Comparison of ENCODE assay signal across 28 cellular contexts in the genomic region with DNA sequence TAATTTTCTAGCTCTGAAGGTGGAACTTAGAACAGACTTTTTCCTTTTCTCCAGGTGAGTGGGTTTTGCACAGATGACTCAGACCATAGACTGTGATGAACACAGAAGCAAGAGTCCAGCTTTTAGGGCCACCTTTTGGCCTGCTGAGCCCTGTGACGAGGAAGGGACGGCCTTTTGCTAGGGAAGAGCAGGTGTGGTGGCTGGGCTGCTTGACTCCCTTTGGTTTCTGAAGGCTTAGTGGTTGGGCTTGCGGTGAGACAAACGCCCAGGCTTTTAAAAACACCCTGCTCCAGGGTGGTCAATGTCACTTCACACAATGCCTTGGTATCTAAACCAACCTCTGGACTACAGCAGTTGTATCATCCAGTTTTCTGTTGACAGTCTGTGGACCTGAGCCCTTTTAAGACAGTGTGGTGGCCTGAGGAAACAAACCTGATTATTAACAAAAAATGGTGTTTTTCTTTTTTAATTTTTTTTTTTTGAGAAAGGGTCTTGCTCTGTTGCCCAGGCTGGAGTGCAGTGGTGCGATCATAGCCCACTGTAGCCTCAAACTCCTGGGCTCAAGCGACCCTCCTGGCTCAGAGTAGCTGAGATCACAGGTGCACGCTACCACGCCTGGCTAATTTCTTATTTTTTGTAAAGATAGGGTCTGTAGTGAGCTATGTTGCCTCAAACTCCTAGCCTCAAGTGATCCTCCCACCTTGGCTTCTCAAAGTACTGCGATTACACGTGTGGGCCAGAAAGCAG.
"Had no signal": no experiment of that assay in that cellular context is flagged by ENCODE, and none has a peak within 500 bp of the region (broad histone marks: within the 10 kb centered on the region; RNA-seq: fewer than 3 reads in every experiment).

No MANE protein-coding gene starts in this region.

- H3K27ac Mint-ChIP-seq: activated CD4-positive, alpha-beta memory T cell treated with anti-CD3 and anti-CD28 coated beads for 36 hours; activated CD4-positive, alpha-beta T cell treated with anti-CD3 and anti-CD28 coated beads, Interleukin-2, amount 10 ng/mL, durations not matched to agents 24 days and 14 days; activated naive CD4-positive, alpha-beta T cell treated with anti-CD3 and anti-CD28 coated beads, Interleukin-2, amount 50 U/mL, for 72 hours; activated T-cell treated with anti-CD3 and anti-CD28 coated beads, Interleukin-2, amount 50 U/mL, for 24 hours; memory B cell had no signal

- H3K9me3 Mint-ChIP-seq: activated CD4-positive, alpha-beta memory T cell treated with anti-CD3 and anti-CD28 coated beads for 36 hours; activated CD4-positive, alpha-beta T cell treated with anti-CD3 and anti-CD28 coated beads, Interleukin-2, amount 10 ng/mL, durations not matched to agents 24 days and 14 days; activated naive CD4-positive, alpha-beta T cell treated with anti-CD3 and anti-CD28 coated beads, Interleukin-2, amount 50 U/mL, for 72 hours; activated T-cell treated with anti-CD3 and anti-CD28 coated beads, Interleukin-2, amount 50 U/mL, for 24 hours; memory B cell; naive thymus-derived CD8-positive, alpha-beta T cell; neural crest cell had no signal

- H3K36me3 Mint-ChIP-seq: activated CD4-positive, alpha-beta memory T cell treated with anti-CD3 and anti-CD28 coated beads for 36 hours; activated naive CD4-positive, alpha-beta T cell treated with anti-CD3 and anti-CD28 coated beads, Interleukin-2, amount 50 U/mL, for 72 hours had no signal

- H3K27ac ChIP-seq: breast epithelium, esophagus muscularis mucosa, foreskin keratinocyte, heart left ventricle, parathyroid adenoma, right atrium auricular region, testis, transverse colon, uterus had no signal

- H3K4me1 Mint-ChIP-seq: activated CD4-positive, alpha-beta T cell treated with anti-CD3 and anti-CD28 coated beads, Interleukin-2, amount 10 ng/mL, durations not matched to agents 24 days and 14 days had no signal

- H3K4me3 Mint-ChIP-seq: activated CD4-positive, alpha-beta memory T cell treated with anti-CD3 and anti-CD28 coated beads for 36 hours; activated CD4-positive, alpha-beta T cell treated with anti-CD3 and anti-CD28 coated beads, Interleukin-2, amount 10 ng/mL, durations not matched to agents 24 days and 14 days; activated T-cell treated with anti-CD3 and anti-CD28 coated beads, Interleukin-2, amount 50 U/mL, for 24 hours; memory B cell; naive thymus-derived CD8-positive, alpha-beta T cell; neural crest cell had no signal

- H2AFZ ChIP-seq: parathyroid adenoma had no signal

- H3K27me3 ChIP-seq: breast epithelium, esophagus muscularis mucosa, foreskin keratinocyte, heart left ventricle, right atrium auricular region, testis, transverse colon, uterus had no signal

- H3K9ac ChIP-seq: parathyroid adenoma had no signal

- H3K4me3 ChIP-seq: breast epithelium, esophagus muscularis mucosa, heart left ventricle, right atrium auricular region, testis, transverse colon, uterus had no signal

- H3K4me1 ChIP-seq: breast epithelium, esophagus muscularis mucosa, foreskin keratinocyte, heart left ventricle, parathyroid adenoma, right atrium auricular region, testis, transverse colon, uterus had no signal

- DNase-seq: activated CD4-positive, alpha-beta memory T cell treated with anti-CD3 and anti-CD28 coated beads for 36 hours; activated CD4-positive, alpha-beta T cell treated with anti-CD3 and anti-CD28 coated beads, Interleukin-2, amount 10 ng/mL, durations not matched to agents 24 days and 14 days; activated CD4-positive, CD25-positive, alpha-beta regulatory T cell treated with anti-CD3 and anti-CD28 coated beads, Interleukin-2, amount 50 U/mL, for 72 hours; activated CD8-positive, alpha-beta memory T cell treated with anti-CD3 and anti-CD28 coated beads, Interleukin-2, amount 50 U/mL, for 48 hours; activated naive CD4-positive, alpha-beta T cell; activated T-cell treated with anti-CD3 and anti-CD28 coated beads, Interleukin-2, amount 50 U/mL, for 24 hours; central memory CD4-positive, alpha-beta T cell; foreskin keratinocyte; heart left ventricle; hypothalamus; kidney glomerular epithelial cell; left ventricle myocardium superior; midbrain; naive thymus-derived CD8-positive, alpha-beta T cell; occipital lobe; stimulated activated CD4-positive, alpha-beta T cell treated with anti-CD3 and anti-CD28 coated beads, Interleukin-2, amount 100 ng/mL, for 48 hours; stimulated activated naive CD8-positive, alpha-beta T cell treated with anti-CD3 and anti-CD28 coated beads, Interleukin-15, Interleukin-2, amounts not matched to agents 100 U/mL and 50 U/mL, for 24 hours; T-helper 2 cell; testis; transverse colon; uterus had no signal

- H3K36me3 ChIP-seq: breast epithelium, heart left ventricle, right atrium auricular region, transverse colon, uterus had no signal

- H3K27me3 Mint-ChIP-seq: activated CD4-positive, alpha-beta memory T cell treated with anti-CD3 and anti-CD28 coated beads for 36 hours; activated CD4-positive, alpha-beta T cell treated with anti-CD3 and anti-CD28 coated beads, Interleukin-2, amount 10 ng/mL, durations not matched to agents 24 days and 14 days; activated T-cell treated with anti-CD3 and anti-CD28 coated beads, Interleukin-2, amount 50 U/mL, for 24 hours; memory B cell; naive thymus-derived CD8-positive, alpha-beta T cell had no signal

- ATAC-seq: activated naive CD4-positive, alpha-beta T cell treated with anti-CD3 and anti-CD28 coated beads, Interleukin-2, amount 50 U/mL, for 72 hours; foreskin keratinocyte; heart left ventricle; left ventricle myocardium superior; naive thymus-derived CD8-positive, alpha-beta T cell; stimulated activated naive CD8-positive, alpha-beta T cell treated with anti-CD3 and anti-CD28 coated beads, Interleukin-15, Interleukin-2, amounts not matched to agents 100 U/mL and 50 U/mL, for 24 hours had no signal

- H3K9me3 ChIP-seq: breast epithelium, esophagus muscularis mucosa, heart left ventricle, right atrium auricular region, testis, transverse colon, uterus had no signal
